ENCODE assay signal across 4 cellular contexts in genomic region chrX:1489354-1489753, GRCh38. TPM values are rescaled to one million over a fixed set of nuclear protein-coding genes. Genes with fewer than 3 reads are reported as not detected.
"Had no signal": no experiment of that assay in that cellular context is flagged by ENCODE, and none has a peak within 500 bp of the region (broad histone marks: within the 10 kb centered on the region; RNA-seq: fewer than 3 reads in every experiment).

No MANE protein-coding gene starts in this region.

RNA-seq across cellular contexts. Expression of gene P2RY8, which starts 47.6 kb away (rescaled TPM):
- total RNA-seq: mammary epithelial cell, neural crest cell, osteoblast, temporal lobe had no signal
- polyA plus RNA-seq: mammary epithelial cell had no signal
